ENCODE assay signal across 10 cellular contexts in the genomic region with DNA sequence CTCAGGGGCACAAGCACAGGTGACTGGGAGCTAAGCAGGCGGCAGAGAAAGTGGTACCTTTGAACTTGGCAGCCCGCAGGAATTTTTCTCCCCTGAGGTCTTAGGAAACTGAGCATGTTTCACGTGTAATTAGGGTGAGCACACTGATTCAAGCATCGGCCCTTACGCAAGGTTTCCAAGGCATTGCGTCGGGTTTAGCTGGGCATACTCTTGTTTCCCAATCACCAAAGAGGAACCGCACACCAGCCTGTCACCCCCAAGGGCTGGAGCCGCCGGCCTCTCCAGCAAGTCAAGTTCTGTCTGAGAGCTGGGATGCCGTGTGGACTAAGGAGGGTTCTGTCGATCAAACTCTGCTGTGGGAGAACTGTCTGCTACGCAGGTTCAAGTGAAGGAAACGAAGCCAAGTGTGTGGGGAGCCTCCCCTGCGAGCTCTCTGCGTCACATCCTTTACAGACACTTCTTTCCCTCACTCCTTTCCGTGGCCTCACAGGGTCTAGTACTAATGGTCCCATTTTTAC. TPM values are rescaled to one million over a fixed set of nuclear protein-coding genes. Genes with fewer than 3 reads are reported as not detected.
A peak's percentile ranks its signal among the peaks of the same experiment; 100 is the strongest.
DNase-seq lines count a peak whose midpoint lies in the region; ATAC-seq and TF ChIP-seq lines count a peak whose summit lies in the region.
"Had no signal": no experiment of that assay in that cellular context is flagged by ENCODE, and none has a peak within 500 bp of the region (broad histone marks: within the 10 kb centered on the region; RNA-seq: fewer than 3 reads in every experiment).

No MANE protein-coding gene starts in this region.

- no peak overlapping the region for H3K4me3 Mint-ChIP-seq in stimulated activated naive CD8-positive, alpha-beta T cell treated with anti-CD3 and anti-CD28 coated beads, Interleukin-15, amount 100 ng/mL, for 72 hours
- no peak overlapping the region for H3K4me3 Mint-ChIP-seq in naive thymus-derived CD4-positive, alpha-beta T cell
- H3K4me3 Mint-ChIP-seq in activated CD8-positive, alpha-beta memory T cell treated with anti-CD3 and anti-CD28 coated beads, Interleukin-2, amount 10 ng/mL, durations not matched to agents 7 days and 5 days, result no peak overlapping the region
- no peak overlapping the region for H3K4me3 Mint-ChIP-seq in glutamatergic neuron (ENCODE audit: unreplicated experiment)
- H3K4me3 Mint-ChIP-seq: activated naive CD4-positive, alpha-beta T cell treated with anti-CD3 and anti-CD28 coated beads, Interleukin-2, amount 50 U/mL, for 24 hours had no signal

- H3K4me3 ChIP-seq in naive thymus-derived CD4-positive, alpha-beta T cell (ENCODE audit: low read length), result no peak overlapping the region
- no peak overlapping the region for H3K4me3 ChIP-seq in effector memory CD4-positive, alpha-beta T cell (ENCODE audit: insufficient read depth, low read depth, low read length, poor library complexity, severe bottlenecking)

- H3K36me3 Mint-ChIP-seq in naive thymus-derived CD4-positive, alpha-beta T cell, result peaks cover 0 to 24% (median 4%) of the 10 kb centered on the region in 5 donors
- peaks cover 8% of the 10 kb centered on the region for H3K36me3 Mint-ChIP-seq in activated CD8-positive, alpha-beta memory T cell treated with anti-CD3 and anti-CD28 coated beads, Interleukin-2, amount 10 ng/mL, durations not matched to agents 7 days and 5 days
- peaks cover 17% of the 10 kb centered on the region for H3K36me3 Mint-ChIP-seq in glutamatergic neuron (ENCODE audit: unreplicated experiment)

- no peak for TF ChIP-seq CTCF in glutamatergic neuron (IDR thresholded peaks at IDR 0.05; ENCODE audit: partially characterized antibody, unreplicated experiment)

- no peaks in the 10 kb centered on the region for H3K9me3 ChIP-seq in naive thymus-derived CD4-positive, alpha-beta T cell (ENCODE audit: control insufficient read depth in 2 of 3, low read length in 3 of 3)
- H3K9me3 ChIP-seq in effector memory CD4-positive, alpha-beta T cell (ENCODE audit: control insufficient read depth, low read length), result no peaks in the 10 kb centered on the region

- peaks cover 22% of the 10 kb centered on the region for H3K4me1 Mint-ChIP-seq in stimulated activated naive CD8-positive, alpha-beta T cell treated with anti-CD3 and anti-CD28 coated beads, Interleukin-15, amount 100 ng/mL, for 72 hours
- H3K4me1 Mint-ChIP-seq in naive thymus-derived CD4-positive, alpha-beta T cell, result peaks cover under 1 to 17% (median 5%) of the 10 kb centered on the region in 7 donors
- peaks cover 4% of the 10 kb centered on the region for H3K4me1 Mint-ChIP-seq in activated CD8-positive, alpha-beta memory T cell treated with anti-CD3 and anti-CD28 coated beads, Interleukin-2, amount 10 ng/mL, durations not matched to agents 7 days and 5 days
- H3K4me1 Mint-ChIP-seq in glutamatergic neuron (ENCODE audit: low read depth, unreplicated experiment), result peaks cover 6% of the 10 kb centered on the region

- no peak for ATAC-seq in stimulated activated naive CD8-positive, alpha-beta T cell treated with anti-CD3 and anti-CD28 coated beads, Interleukin-15, amount 100 ng/mL, for 72 hours
- no peak for ATAC-seq in stimulated activated naive CD8-positive, alpha-beta T cell treated with anti-CD3 and anti-CD28 coated beads, Interleukin-15, Interleukin-2, amounts not matched to agents 100 U/mL and 50 U/mL, for 24 hours
- peak; percentile 75 for ATAC-seq in naive thymus-derived CD4-positive, alpha-beta T cell
- no peak for ATAC-seq in activated CD8-positive, alpha-beta memory T cell treated with anti-CD3 and anti-CD28 coated beads, Interleukin-2, amount 10 ng/mL, durations not matched to agents 7 days and 5 days

- H3K27me3 Mint-ChIP-seq in stimulated activated naive CD8-positive, alpha-beta T cell treated with anti-CD3 and anti-CD28 coated beads, Interleukin-15, amount 100 ng/mL, for 72 hours, result no peaks in the 10 kb centered on the region
- H3K27me3 Mint-ChIP-seq in naive thymus-derived CD4-positive, alpha-beta T cell, result no peaks in the 10 kb centered on the region
- H3K27me3 Mint-ChIP-seq in activated CD8-positive, alpha-beta memory T cell treated with anti-CD3 and anti-CD28 coated beads, Interleukin-2, amount 10 ng/mL, durations not matched to agents 7 days and 5 days, result no peaks in the 10 kb centered on the region
- peaks cover 7% of the 10 kb centered on the region for H3K27me3 Mint-ChIP-seq in glutamatergic neuron (ENCODE audit: unreplicated experiment)
- H3K27me3 Mint-ChIP-seq: activated naive CD4-positive, alpha-beta T cell treated with anti-CD3 and anti-CD28 coated beads, Interleukin-2, amount 50 U/mL, for 24 hours had no signal

- peak overlapping the region; percentile 5 to 33 for H3K27ac Mint-ChIP-seq in stimulated activated naive CD8-positive, alpha-beta T cell treated with anti-CD3 and anti-CD28 coated beads, Interleukin-15, amount 100 ng/mL, for 72 hours
- peak overlapping the region in 1 of 9 donors; percentile 56 for H3K27ac Mint-ChIP-seq in naive thymus-derived CD4-positive, alpha-beta T cell
- H3K27ac Mint-ChIP-seq in activated CD8-positive, alpha-beta memory T cell treated with anti-CD3 and anti-CD28 coated beads, Interleukin-2, amount 10 ng/mL, durations not matched to agents 7 days and 5 days, result no peak overlapping the region
- no peak overlapping the region for H3K27ac Mint-ChIP-seq in glutamatergic neuron (ENCODE audit: unreplicated experiment)

- intact Hi-C loops in naive thymus-derived CD4-positive, alpha-beta T cell (cut with micrococcal nuclease), result no loop called here

- H3K9me3 Mint-ChIP-seq in stimulated activated naive CD8-positive, alpha-beta T cell treated with anti-CD3 and anti-CD28 coated beads, Interleukin-15, amount 100 ng/mL, for 72 hours, result no peaks in the 10 kb centered on the region
- H3K9me3 Mint-ChIP-seq in naive thymus-derived CD4-positive, alpha-beta T cell, result no peaks in the 10 kb centered on the region
- H3K9me3 Mint-ChIP-seq in activated CD8-positive, alpha-beta memory T cell treated with anti-CD3 and anti-CD28 coated beads, Interleukin-2, amount 10 ng/mL, durations not matched to agents 7 days and 5 days (ENCODE audit: low read depth), result no peaks in the 10 kb centered on the region
- H3K9me3 Mint-ChIP-seq in glutamatergic neuron (ENCODE audit: unreplicated experiment), result no peaks in the 10 kb centered on the region
- H3K9me3 Mint-ChIP-seq: activated naive CD4-positive, alpha-beta T cell treated with anti-CD3 and anti-CD28 coated beads, Interleukin-2, amount 50 U/mL, for 24 hours had no signal

- H3K27me3 ChIP-seq in naive thymus-derived CD4-positive, alpha-beta T cell (ENCODE audit: control insufficient read depth in 2 of 2, insufficient read depth in 2 of 2, low read length in 2 of 2), result no peaks in the 10 kb centered on the region
- no peaks in the 10 kb centered on the region for H3K27me3 ChIP-seq in effector memory CD4-positive, alpha-beta T cell (replicated peaks; ENCODE audit: control insufficient read depth, insufficient read depth, low read length, poor library complexity, severe bottlenecking)

- no peak for DNase-seq in stimulated activated naive CD8-positive, alpha-beta T cell treated with anti-CD3 and anti-CD28 coated beads, Interleukin-15, amount 100 ng/mL, for 72 hours
- no peak for DNase-seq in stimulated activated naive CD8-positive, alpha-beta T cell treated with anti-CD3 and anti-CD28 coated beads, Interleukin-15, Interleukin-2, amounts not matched to agents 100 U/mL and 50 U/mL, for 24 hours
- DNase-seq in fibroblast of gingiva (ENCODE audit: low read depth) (peak; percentile 94), HEK293T (ENCODE audit: extremely low spot score) (no peak), glutamatergic neuron (no peak)
- no peak for DNase-seq in naive thymus-derived CD4-positive, alpha-beta T cell
- no peak for DNase-seq in effector memory CD4-positive, alpha-beta T cell
- DNase-seq in activated CD8-positive, alpha-beta memory T cell treated with anti-CD3 and anti-CD28 coated beads, Interleukin-2, amount 10 ng/mL, durations not matched to agents 7 days and 5 days, result no peak
- DNase-seq: NCI-H526 had no signal

- POLR2A ChIA-PET in naive thymus-derived CD4-positive, alpha-beta T cell (lab: Charles Lee), result no interaction called here
- POLR2A ChIA-PET in HEK293T (lab: Yijun Ruan, JAX), result no interaction called here

- H3K4me1 ChIP-seq in naive thymus-derived CD4-positive, alpha-beta T cell (ENCODE audit: control insufficient read depth in 2 of 2, insufficient read depth in 2 of 2, low read length in 2 of 2), result no peaks in the 10 kb centered on the region
- no peaks in the 10 kb centered on the region for H3K4me1 ChIP-seq in effector memory CD4-positive, alpha-beta T cell (ENCODE audit: control insufficient read depth, insufficient read depth, low read length, poor library complexity, severe bottlenecking)

- H3K27ac ChIP-seq in naive thymus-derived CD4-positive, alpha-beta T cell (ENCODE audit: low read depth, low read length), result no peak overlapping the region
- H3K27ac ChIP-seq in effector memory CD4-positive, alpha-beta T cell (ENCODE audit: insufficient read depth, low read length, poor library complexity, severe bottlenecking), result no peak overlapping the region

- peaks cover 0 to 37% (median 5%) of the 10 kb centered on the region in 3 experiments for H3K36me3 ChIP-seq in naive thymus-derived CD4-positive, alpha-beta T cell (ENCODE audit: control insufficient read depth in 2 of 3, insufficient read depth in 3 of 3, low read length in 3 of 3)
- peaks cover under 1% of the 10 kb centered on the region for H3K36me3 ChIP-seq in effector memory CD4-positive, alpha-beta T cell (ENCODE audit: control insufficient read depth, insufficient read depth, low read length)

- CTCF ChIA-PET in naive thymus-derived CD4-positive, alpha-beta T cell (lab: Charles Lee), result no interaction called here
- CTCF ChIA-PET in HEK293T (lab: Yijun Ruan, JAX), result no interaction called here
- CTCF ChIA-PET in activated CD8-positive, alpha-beta memory T cell treated with anti-CD3 and anti-CD28 coated beads, Interleukin-2, amount 10 ng/mL, durations not matched to agents 7 days and 5 days (lab: Charles Lee), result no interaction called here

TF ChIP-seq in HEK293T, 16 proteins besides CTCF, POLR2A, EP300 and RAD21 (continues in another document):
- no peak for TF ChIP-seq CTBP1 (IDR thresholded peaks at IDR 0.05; ENCODE audit: borderline replicate concordance)
- TF ChIP-seq SUZ12 (IDR thresholded peaks at IDR 0.05), result no peak
- no peak for TF ChIP-seq FOXK2 (IDR thresholded peaks at IDR 0.05)
- TF ChIP-seq FOXA1 (IDR thresholded peaks at IDR 0.05), result no peak
- TF ChIP-seq LEF1 (IDR thresholded peaks at IDR 0.05; ENCODE audit: borderline replicate concordance), result no peak
- TF ChIP-seq SP1 (IDR thresholded peaks at IDR 0.05), result no peak
- TF ChIP-seq BHLHE40 (IDR thresholded peaks at IDR 0.05; ENCODE audit: borderline replicate concordance), result no peak
- TF ChIP-seq HDGF (IDR thresholded peaks at IDR 0.05; ENCODE audit: borderline replicate concordance), result no peak
- no peak for TF ChIP-seq ELF4 (IDR thresholded peaks at IDR 0.05)
- no peak for TF ChIP-seq NFRKB (IDR thresholded peaks at IDR 0.05)

RNA-seq across cellular contexts. Expression of gene ERGIC1, which starts 53.0 kb away (rescaled TPM):
- 10 to 100 TPM; 44.4 to 71.3 (median 53.5) TPM for total RNA-seq in naive thymus-derived CD4-positive, alpha-beta T cell
- polyA plus RNA-seq in naive thymus-derived CD4-positive, alpha-beta T cell, result 10 to 100 TPM; 18.3 to 18.9 TPM
- total RNA-seq in activated CD8-positive, alpha-beta memory T cell treated with anti-CD3 and anti-CD28 coated beads, Interleukin-2, amount 10 ng/mL, durations not matched to agents 7 days and 5 days, result 10 to 100 TPM; 30.9 to 34.7 TPM
- total RNA-seq in glutamatergic neuron (ENCODE audit: unreplicated experiment), result 76.2 TPM

Comparison
In these comparisons a context has a peak if more than half of its experiments do, and no peak if none do; other contexts are left out.
1. H3K27ac Mint-ChIP-seq: peak in stimulated activated naive CD8-positive, alpha-beta T cell treated with anti-CD3 and anti-CD28 coated beads, Interleukin-15, amount 100 ng/mL, for 72 hours (2 of 2); none in activated CD8-positive, alpha-beta memory T cell treated with anti-CD3 and anti-CD28 coated beads, Interleukin-2, amount 10 ng/mL, durations not matched to agents 7 days and 5 days (single experiment) and glutamatergic neuron (single experiment).